Comparison of ENCODE assay signal across 17 cellular contexts in the genomic region with DNA sequence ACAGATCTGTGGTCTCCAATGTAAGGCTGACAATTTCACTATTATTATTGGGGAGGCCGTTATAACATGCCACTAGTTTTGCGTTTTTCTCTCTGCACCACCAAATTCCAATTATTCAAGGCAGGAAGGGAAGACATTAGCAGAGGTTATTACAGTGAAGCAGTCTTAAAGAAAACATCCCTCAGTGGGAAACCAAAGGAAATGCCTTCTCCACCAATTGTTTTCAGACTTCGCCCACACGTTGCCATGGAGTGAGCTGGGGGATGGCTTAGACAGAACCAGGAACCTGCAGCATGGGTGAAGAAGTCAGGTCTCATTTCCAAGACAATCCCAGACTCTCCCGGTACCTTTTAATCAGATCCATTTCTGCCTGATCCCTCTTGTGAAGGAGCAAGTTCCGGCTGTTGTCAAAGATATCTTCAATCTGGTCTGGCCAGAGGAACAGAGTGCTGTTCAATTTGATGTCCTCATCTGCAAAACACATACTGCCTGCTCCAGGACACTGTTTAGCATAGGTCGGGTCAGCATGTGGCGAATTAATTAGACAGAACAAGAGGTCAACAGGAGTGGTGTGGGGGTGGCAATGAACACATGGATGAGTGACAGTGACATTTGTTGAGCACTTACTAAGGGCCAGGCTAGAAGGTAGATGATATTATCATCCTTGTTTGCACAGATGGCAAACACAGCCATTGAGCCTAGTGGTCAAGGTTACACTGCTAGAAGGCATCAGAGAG. TPM values are rescaled to one million over a fixed set of nuclear protein-coding genes. Genes with fewer than 3 reads are reported as not detected.
DNase-seq lines count a peak whose midpoint lies in the region; TF ChIP-seq lines count a peak whose summit lies in the region.
"Had no signal": no experiment of that assay in that cellular context is flagged by ENCODE, and none has a peak within 500 bp of the region (broad histone marks: within the 10 kb centered on the region; RNA-seq: fewer than 3 reads in every experiment).

No MANE protein-coding gene starts in this region.

- CTCF ChIA-PET in BJ (lab: Yijun Ruan, JAX) (interaction anchor here (0.8 kb wide), 1 partner anchor 54 kb away, joined by 3 read pairs; the partner anchor contains the start of gene LDAF1), OCI-LY7 (lab: Charles Lee; ENCODE audit: unreplicated experiment) (no interaction called here)

- POLR2A ChIA-PET in BJ (lab: Charles Lee), result no interaction called here
- POLR2A ChIA-PET in OCI-LY7 (lab: Charles Lee), result no interaction called here

- intact Hi-C loops in OCI-LY7 (cut with micrococcal nuclease; ENCODE audit: unreplicated experiment), result no loop called here

- H3K4me1 Mint-ChIP-seq in HFFc6 (ENCODE audit: low read depth), result peaks cover 33% of the 10 kb centered on the region
- H3K4me1 Mint-ChIP-seq: memory B cell had no signal

- H3K4me1 ChIP-seq in OCI-LY7 (ENCODE audit: insufficient read depth, low read length, poor library complexity, severe bottlenecking), result no peaks in the 10 kb centered on the region
- H3K4me1 ChIP-seq: prostate gland had no signal

- H3K9me3 ChIP-seq in OCI-LY7 (ENCODE audit: low read length), result no peaks in the 10 kb centered on the region
- H3K9me3 ChIP-seq: prostate gland had no signal

- H3K27me3 Mint-ChIP-seq in HFFc6 (ENCODE audit: insufficient read depth), result peaks cover 8% of the 10 kb centered on the region

- peak overlapping the region; percentile 11; the same call in 1 of the 2 replicates for H3K4me3 Mint-ChIP-seq in HFFc6
- H3K4me3 Mint-ChIP-seq: activated CD8-positive, alpha-beta T cell treated with anti-CD3 and anti-CD28 coated beads for 36 hours; CD4-positive, alpha-beta T cell; memory B cell had no signal

- no peak overlapping the region for H3K27ac ChIP-seq in OCI-LY7 (ENCODE audit: low read depth, low read length, poor library complexity, severe bottlenecking)
- H3K27ac ChIP-seq: prostate gland had no signal

- DNase-seq in BJ (ENCODE audit: low read depth) (peak; percentile 36), HFFc6 (peak; percentile 16), brain pericyte (ENCODE audit: low read depth, low spot score) (peak; percentile 17), myocyte (ENCODE audit: low read depth) (peak; percentile 57), NCI-H187 (lab: John Stamatoyannopoulos, UW) (no peak), OCI-LY7 (ENCODE audit: low spot score) (no peak)
- DNase-seq in activated CD4-positive, alpha-beta T cell treated with anti-CD3 and anti-CD28 coated beads, Interleukin-2, amount 50 U/mL, for 1 hour, result no peak
- no peak for DNase-seq in effector CD8-positive, alpha-beta T cell (lab: John Stamatoyannopoulos, UW)
- DNase-seq: activated CD8-positive, alpha-beta T cell treated with anti-CD3 and anti-CD28 coated beads for 36 hours; activated naive CD4-positive, alpha-beta T cell treated with Interleukin-2 at 50 U/mL for 16 hours; CD4-positive, alpha-beta T cell; cortex of kidney; GOT3; NCI-H1694; T-helper 2 cell had no signal

- no peak overlapping the region for H2AFZ ChIP-seq in OCI-LY7 (ENCODE audit: low read length)

- H3K4me2 ChIP-seq in OCI-LY7 (ENCODE audit: low read length), result no peak overlapping the region

- H3K27ac Mint-ChIP-seq in HFFc6, result peak overlapping the region; percentile 27; the same call in 1 of the 2 replicates
- H3K27ac Mint-ChIP-seq: activated CD8-positive, alpha-beta T cell treated with anti-CD3 and anti-CD28 coated beads for 36 hours; CD4-positive, alpha-beta T cell; memory B cell had no signal

- H4K20me1 ChIP-seq in OCI-LY7 (ENCODE audit: insufficient read depth, low read length), result no peaks in the 10 kb centered on the region

- H3K79me2 ChIP-seq in OCI-LY7 (ENCODE audit: insufficient read depth, low read depth, low read length), result no peaks in the 10 kb centered on the region

- TF ChIP-seq CTCF in BJ (IDR thresholded peaks at IDR 0.05; ENCODE audit: insufficient read depth, low read depth, low read length) (no peak), HFFc6 (IDR thresholded peaks at IDR 0.05) (no peak), OCI-LY7 (conservative IDR thresholded peaks at IDR 0.05; ENCODE audit: low read length) (no peak)

- H3K36me3 ChIP-seq in BJ (ENCODE audit: control insufficient read depth, insufficient read depth, low read length) (no peaks in the 10 kb centered on the region), OCI-LY7 (ENCODE audit: insufficient read depth, low read length) (no peaks in the 10 kb centered on the region)
- H3K36me3 ChIP-seq: prostate gland had no signal

- no TSS peak for BruUV-seq in OCI-LY7 (replicated peaks; lab: Mats Ljungman, UMichigan)

- H3K36me3 Mint-ChIP-seq in HFFc6 (ENCODE audit: low read depth), result no peaks in the 10 kb centered on the region
- H3K36me3 Mint-ChIP-seq: memory B cell had no signal

- H3K9me3 Mint-ChIP-seq in HFFc6, result no peaks in the 10 kb centered on the region
- H3K9me3 Mint-ChIP-seq: activated CD8-positive, alpha-beta T cell treated with anti-CD3 and anti-CD28 coated beads for 36 hours; CD4-positive, alpha-beta T cell; memory B cell had no signal

- H3K9me2 ChIP-seq in OCI-LY7 (ENCODE audit: insufficient read depth, low read length), result no peaks in the 10 kb centered on the region

- no peaks in the 10 kb centered on the region for H3K27me3 ChIP-seq in BJ (ENCODE audit: control insufficient read depth, insufficient read depth, low read length)

- H3K4me3 ChIP-seq in BJ (ENCODE audit: low read depth, low read length) (no peak overlapping the region), OCI-LY7 (ENCODE audit: low read depth, low read length, poor library complexity, severe bottlenecking) (no peak overlapping the region)
- H3K4me3 ChIP-seq: prostate gland had no signal

RNA-seq across cellular contexts. Expression of gene DNAH3, which starts 46.4 kb away (rescaled TPM):
- not detected in 2 replicates for polyA plus RNA-seq in BJ (2011; rRNA removed)
- not detected in 2 replicates for polyA minus RNA-seq in BJ (2011; rRNA and poly(A)+ RNA removed)
- not detected for total RNA-seq in HFFc6 (2021; fragmentation: NEBNext Ultra II Directional; extraction: Animal tissue kit (Norgen Biotek cat#: 25700))
- 0.03 and 0.05 TPM in 2 replicates for total RNA-seq in myocyte
- 0.04 TPM for polyA plus RNA-seq in myocyte (2012)
- not detected in 2 replicates for total RNA-seq in OCI-LY7 (2014; rRNA removed; shearing (Covaris generic))
- not detected in 2 replicates for total RNA-seq in OCI-LY7 (2022)
- total RNA-seq: CD4-positive, alpha-beta T cell had no signal

RNA-seq across cellular contexts. Expression of gene LDAF1, which starts 54.2 kb away (rescaled TPM):
- polyA plus RNA-seq in BJ (2011; rRNA removed), result 28.1 and 31.1 TPM in 2 replicates
- 15.3 and 28.7 TPM in 2 replicates for polyA minus RNA-seq in BJ (2011; rRNA and poly(A)+ RNA removed)
- 10 to 100 TPM; 16.0 to 22.1 (median 18.6) TPM for total RNA-seq in HFFc6 (2021; fragmentation: NEBNext Ultra II Directional; extraction: Animal tissue kit (Norgen Biotek cat#: 25700))
- 8.0 and 9.5 TPM in 2 replicates for total RNA-seq in myocyte
- polyA plus RNA-seq in myocyte (2012), result 22.3 TPM
- 5.4 and 5.8 TPM in 2 replicates for total RNA-seq in OCI-LY7 (2014; rRNA removed; shearing (Covaris generic))
- total RNA-seq in OCI-LY7 (2022), result 6.7 and 8.8 TPM in 2 replicates

Comparison
In these comparisons a context has a peak if more than half of its experiments do, and no peak if none do; other contexts are left out.
1. DNase-seq: peak in BJ (single experiment), HFFc6 (single experiment), brain pericyte (single experiment) and myocyte (single experiment); none in activated CD4-positive, alpha-beta T cell treated with anti-CD3 and anti-CD28 coated beads, Interleukin-2, amount 50 U/mL, for 1 hour (single experiment), effector CD8-positive, alpha-beta T cell (single experiment), NCI-H187 (0 of 2) and OCI-LY7 (single experiment).